ENCODE assay signal across 15 cellular contexts in genomic region chr12:6980075-6980474, GRCh38. TPM values are rescaled to one million over a fixed set of nuclear protein-coding genes. Genes with fewer than 3 reads are reported as not detected.
"Had no signal": no experiment of that assay in that cellular context is flagged by ENCODE, and none has a peak within 500 bp of the region (broad histone marks: within the 10 kb centered on the region; RNA-seq: fewer than 3 reads in every experiment).

No MANE protein-coding gene starts in this region.

- DNase-seq: activated CD4-positive, alpha-beta T cell treated with anti-CD3 and anti-CD28 coated beads, Interleukin-2, amount 50 U/mL, for 1 hour; activated gamma-delta T cell treated with Interleukin-2 at 50 U/mL for 16 hours; dermis blood vessel endothelial cell; endodermal cell; gastrocnemius medialis; heart left ventricle; mammary epithelial cell; stimulated activated CD4-positive, alpha-beta T cell treated with anti-CD3 and anti-CD28 coated beads, Interleukin-1b, Interleukin-23, amount 100 ng/mL, for 48 hours had no signal

- H3K36me3 ChIP-seq: neural progenitor cell had no signal

- H3K4me1 Mint-ChIP-seq: endodermal cell, neural progenitor cell had no signal

- ATAC-seq: activated CD4-positive, CD25-positive, alpha-beta regulatory T cell treated with anti-CD3 and anti-CD28 coated beads, Interleukin-2, amount 50 U/mL, for 24 hours; gastrocnemius medialis; sciatic nerve had no signal

- H3K4me1 ChIP-seq: gastrocnemius medialis, neural progenitor cell had no signal

- H3K27ac ChIP-seq: neural progenitor cell had no signal

- H3K9me3 Mint-ChIP-seq: endodermal cell, neural progenitor cell had no signal

- H3K9me3 ChIP-seq: gastrocnemius medialis, heart left ventricle had no signal

- H3K4me3 ChIP-seq: gastrocnemius medialis, heart left ventricle, neural progenitor cell had no signal

- H3K4me3 Mint-ChIP-seq: endodermal cell, neural progenitor cell had no signal

- H3K27ac Mint-ChIP-seq: endodermal cell, neural progenitor cell had no signal

- H3K27me3 ChIP-seq: gastrocnemius medialis, heart left ventricle, neural progenitor cell had no signal

RNA-seq across cellular contexts. Expression of gene RNU7-1, which starts 36.5 kb away (rescaled TPM):
- total RNA-seq: chondrocyte, dermis blood vessel endothelial cell, endodermal cell, epithelial cell of proximal tubule, gastrocnemius medialis, heart left ventricle, mammary epithelial cell, osteocyte, pulmonary artery endothelial cell, sciatic nerve had no signal
